1 cellular context compared by ENCODE assay signal in the genomic region with DNA sequence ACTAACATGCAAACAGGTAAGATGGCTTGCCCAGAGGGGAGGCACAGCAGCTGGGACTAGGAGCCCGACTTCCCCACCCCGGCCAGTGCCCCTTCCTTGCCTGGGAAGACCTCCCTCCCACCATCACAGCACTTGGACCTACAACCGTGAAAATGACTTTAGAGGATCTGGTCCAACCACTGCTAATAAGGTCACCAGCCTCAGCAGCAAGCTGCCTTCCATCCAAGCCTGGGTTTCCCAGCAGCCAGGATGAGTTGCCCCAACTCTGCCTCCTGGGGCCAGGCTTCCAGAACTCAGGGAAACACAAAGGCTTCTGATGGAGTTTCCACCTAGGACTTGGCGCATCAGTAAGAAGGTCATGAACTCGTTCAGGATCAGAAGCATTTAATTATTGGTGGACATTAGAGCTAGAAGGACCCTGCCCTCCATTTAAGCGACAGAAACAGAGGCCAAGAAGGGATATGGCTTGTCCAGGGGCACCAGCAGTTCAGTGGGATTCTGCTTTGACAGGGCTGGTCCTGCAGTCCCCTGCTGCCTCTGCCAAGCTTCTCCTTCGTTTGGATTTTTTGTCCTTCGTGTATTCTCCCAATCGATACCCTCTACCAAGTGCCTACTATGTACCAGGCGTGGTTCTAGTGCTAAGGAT.
TF ChIP-seq lines count a peak whose summit lies in the region.

No MANE protein-coding gene starts in this region.

TF ChIP-seq in HepG2, 621 proteins besides CTCF, POLR2A, EP300 and RAD21 (continued from another document):
- TF ChIP-seq, protein P1, sequence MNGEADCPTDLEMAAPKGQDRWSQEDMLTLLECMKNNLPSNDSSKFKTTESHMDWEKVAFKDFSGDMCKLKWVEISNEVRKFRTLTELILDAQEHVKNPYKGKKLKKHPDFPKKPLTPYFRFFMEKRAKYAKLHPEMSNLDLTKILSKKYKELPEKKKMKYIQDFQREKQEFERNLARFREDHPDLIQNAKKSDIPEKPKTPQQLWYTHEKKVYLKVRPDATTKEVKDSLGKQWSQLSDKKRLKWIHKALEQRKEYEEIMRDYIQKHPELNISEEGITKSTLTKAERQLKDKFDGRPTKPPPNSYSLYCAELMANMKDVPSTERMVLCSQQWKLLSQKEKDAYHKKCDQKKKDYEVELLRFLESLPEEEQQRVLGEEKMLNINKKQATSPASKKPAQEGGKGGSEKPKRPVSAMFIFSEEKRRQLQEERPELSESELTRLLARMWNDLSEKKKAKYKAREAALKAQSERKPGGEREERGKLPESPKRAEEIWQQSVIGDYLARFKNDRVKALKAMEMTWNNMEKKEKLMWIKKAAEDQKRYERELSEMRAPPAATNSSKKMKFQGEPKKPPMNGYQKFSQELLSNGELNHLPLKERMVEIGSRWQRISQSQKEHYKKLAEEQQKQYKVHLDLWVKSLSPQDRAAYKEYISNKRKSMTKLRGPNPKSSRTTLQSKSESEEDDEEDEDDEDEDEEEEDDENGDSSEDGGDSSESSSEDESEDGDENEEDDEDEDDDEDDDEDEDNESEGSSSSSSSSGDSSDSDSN (CRISPR knock-in tag; IDR thresholded peaks at IDR 0.05), result no peak
- no peak for TF ChIP-seq ZNF33A (CRISPR knock-in tag; IDR thresholded peaks at IDR 0.05; ENCODE audit: borderline replicate concordance)
- no peak for TF ChIP-seq EEA1 (CRISPR knock-in tag; IDR thresholded peaks at IDR 0.05; ENCODE audit: borderline replicate concordance)
- TF ChIP-seq, protein P2, sequence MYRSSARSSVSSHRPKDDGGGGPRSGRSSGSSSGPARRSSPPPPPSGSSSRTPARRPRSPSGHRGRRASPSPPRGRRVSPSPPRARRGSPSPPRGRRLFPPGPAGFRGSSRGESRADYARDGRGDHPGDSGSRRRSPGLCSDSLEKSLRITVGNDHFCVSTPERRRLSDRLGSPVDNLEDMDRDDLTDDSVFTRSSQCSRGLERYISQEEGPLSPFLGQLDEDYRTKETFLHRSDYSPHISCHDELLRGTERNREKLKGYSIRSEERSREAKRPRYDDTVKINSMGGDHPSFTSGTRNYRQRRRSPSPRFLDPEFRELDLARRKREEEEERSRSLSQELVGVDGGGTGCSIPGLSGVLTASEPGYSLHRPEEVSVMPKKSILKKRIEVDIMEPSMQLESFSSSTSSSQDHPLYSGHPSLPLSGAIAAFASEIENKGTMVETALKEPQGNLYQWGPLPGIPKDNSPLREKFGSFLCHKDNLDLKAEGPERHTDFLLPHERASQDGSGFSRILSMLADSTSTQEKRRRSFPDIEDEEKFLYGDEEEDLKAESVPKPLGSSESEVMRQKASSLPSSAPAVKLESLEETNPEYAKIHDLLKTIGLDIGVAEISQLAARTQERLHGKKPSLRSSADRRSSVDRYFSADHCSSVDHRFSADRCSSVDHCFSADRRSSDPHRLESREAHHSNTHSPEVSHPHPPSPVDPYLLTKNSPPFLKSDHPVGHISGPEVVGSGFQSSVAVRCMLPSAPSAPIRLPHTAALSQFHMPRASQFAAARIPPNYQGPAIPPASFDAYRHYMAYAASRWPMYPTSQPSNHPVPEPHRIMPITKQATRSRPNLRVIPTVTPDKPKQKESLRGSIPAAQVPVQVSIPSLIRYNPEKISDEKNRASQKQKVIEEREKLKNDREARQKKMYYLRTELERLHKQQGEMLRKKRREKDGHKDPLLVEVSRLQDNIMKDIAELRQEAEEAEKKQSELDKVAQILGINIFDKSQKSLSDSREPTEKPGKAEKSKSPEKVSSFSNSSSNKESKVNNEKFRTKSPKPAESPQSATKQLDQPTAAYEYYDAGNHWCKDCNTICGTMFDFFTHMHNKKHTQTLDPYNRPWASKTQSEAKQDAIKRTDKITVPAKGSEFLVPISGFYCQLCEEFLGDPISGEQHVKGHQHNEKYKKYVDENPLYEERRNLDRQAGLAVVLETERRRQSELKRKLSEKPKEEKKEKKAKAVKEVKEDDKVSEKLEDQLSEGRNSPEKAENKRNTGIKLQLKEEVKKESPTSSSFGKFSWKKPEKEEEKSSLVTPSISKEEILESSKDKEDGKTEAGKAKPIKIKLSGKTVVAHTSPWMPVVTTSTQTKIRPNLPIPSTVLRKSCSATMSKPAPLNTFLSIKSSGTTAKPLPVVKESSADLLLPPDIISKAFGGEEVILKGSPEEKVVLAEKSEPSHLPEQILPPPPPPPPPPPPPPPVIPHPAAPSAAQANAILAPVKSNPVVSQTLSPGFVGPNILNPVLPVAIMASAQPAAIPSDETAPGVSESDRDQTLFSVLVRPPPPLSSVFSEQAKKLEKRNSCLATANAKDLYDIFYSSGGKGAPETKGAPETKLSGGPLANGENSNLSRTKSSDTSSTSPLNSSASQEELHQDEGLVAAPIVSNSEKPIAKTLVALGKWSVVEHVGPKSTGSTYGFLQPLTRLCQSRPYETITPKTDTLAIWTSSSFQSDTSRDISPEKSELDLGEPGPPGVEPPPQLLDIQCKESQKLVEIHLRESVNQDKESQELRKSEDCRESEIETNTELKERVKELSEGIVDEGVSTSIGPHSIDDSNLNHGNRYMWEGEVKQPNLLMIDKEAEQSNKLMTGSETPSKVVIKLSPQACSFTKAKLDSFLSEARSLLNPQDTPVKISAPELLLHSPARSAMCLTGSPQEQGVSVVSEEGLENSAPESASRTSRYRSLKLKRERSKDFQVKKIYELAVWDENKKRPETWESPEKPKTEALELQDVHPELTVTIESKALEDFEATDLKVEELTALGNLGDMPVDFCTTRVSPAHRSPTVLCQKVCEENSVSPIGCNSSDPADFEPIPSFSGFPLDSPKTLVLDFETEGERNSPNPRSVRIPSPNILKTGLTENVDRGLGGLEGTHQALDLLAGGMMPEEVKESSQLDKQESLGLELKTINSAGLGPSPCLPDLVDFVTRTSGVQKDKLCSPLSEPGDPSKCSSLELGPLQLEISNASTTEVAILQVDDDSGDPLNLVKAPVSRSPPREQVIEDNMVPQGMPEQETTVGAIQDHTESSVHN (CRISPR knock-in tag; IDR thresholded peaks at IDR 0.05), result no peak
- TF ChIP-seq ZNF572 (CRISPR knock-in tag; IDR thresholded peaks at IDR 0.05), result no peak
- TF ChIP-seq ZNF292 (CRISPR knock-in tag; IDR thresholded peaks at IDR 0.05; ENCODE audit: borderline replicate concordance, low read depth), result no peak
- TF ChIP-seq, protein P3, sequence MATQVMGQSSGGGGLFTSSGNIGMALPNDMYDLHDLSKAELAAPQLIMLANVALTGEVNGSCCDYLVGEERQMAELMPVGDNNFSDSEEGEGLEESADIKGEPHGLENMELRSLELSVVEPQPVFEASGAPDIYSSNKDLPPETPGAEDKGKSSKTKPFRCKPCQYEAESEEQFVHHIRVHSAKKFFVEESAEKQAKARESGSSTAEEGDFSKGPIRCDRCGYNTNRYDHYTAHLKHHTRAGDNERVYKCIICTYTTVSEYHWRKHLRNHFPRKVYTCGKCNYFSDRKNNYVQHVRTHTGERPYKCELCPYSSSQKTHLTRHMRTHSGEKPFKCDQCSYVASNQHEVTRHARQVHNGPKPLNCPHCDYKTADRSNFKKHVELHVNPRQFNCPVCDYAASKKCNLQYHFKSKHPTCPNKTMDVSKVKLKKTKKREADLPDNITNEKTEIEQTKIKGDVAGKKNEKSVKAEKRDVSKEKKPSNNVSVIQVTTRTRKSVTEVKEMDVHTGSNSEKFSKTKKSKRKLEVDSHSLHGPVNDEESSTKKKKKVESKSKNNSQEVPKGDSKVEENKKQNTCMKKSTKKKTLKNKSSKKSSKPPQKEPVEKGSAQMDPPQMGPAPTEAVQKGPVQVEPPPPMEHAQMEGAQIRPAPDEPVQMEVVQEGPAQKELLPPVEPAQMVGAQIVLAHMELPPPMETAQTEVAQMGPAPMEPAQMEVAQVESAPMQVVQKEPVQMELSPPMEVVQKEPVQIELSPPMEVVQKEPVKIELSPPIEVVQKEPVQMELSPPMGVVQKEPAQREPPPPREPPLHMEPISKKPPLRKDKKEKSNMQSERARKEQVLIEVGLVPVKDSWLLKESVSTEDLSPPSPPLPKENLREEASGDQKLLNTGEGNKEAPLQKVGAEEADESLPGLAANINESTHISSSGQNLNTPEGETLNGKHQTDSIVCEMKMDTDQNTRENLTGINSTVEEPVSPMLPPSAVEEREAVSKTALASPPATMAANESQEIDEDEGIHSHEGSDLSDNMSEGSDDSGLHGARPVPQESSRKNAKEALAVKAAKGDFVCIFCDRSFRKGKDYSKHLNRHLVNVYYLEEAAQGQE (IDR thresholded peaks at IDR 0.05; ENCODE audit: borderline replicate concordance in 1 of 2, low read depth in 1 of 2, low read length in 2 of 2), result no peak
- TF ChIP-seq ZNF878 (CRISPR knock-in tag; IDR thresholded peaks at IDR 0.05), result no peak
